ENCODE assay signal across 2 cellular contexts in the genomic region with DNA sequence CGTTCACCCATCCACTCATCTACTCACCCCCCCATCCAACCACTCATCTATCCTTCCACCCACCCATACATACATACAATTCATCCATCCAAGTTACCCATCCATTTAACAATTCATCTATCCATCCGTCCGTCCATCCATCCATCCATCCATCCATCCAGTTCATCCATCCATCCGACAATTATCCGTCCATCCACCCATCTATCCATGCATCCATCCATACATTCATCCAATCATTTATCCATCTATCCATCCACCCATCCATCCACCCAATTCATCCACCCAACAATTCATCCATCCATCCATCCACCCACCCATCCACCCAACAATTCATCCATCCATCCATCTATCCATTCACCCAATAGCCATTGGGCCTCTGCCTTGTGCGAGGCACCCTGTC.
A peak's percentile ranks its signal among the peaks of the same experiment; 100 is the strongest.
TF ChIP-seq lines count a peak whose summit lies in the region.

No MANE protein-coding gene starts in this region.

TF ChIP-seq in HEK293, 187 proteins besides CTCF, POLR2A, EP300 and RAD21 (continued from another document):
- TF ChIP-seq, protein P1, sequence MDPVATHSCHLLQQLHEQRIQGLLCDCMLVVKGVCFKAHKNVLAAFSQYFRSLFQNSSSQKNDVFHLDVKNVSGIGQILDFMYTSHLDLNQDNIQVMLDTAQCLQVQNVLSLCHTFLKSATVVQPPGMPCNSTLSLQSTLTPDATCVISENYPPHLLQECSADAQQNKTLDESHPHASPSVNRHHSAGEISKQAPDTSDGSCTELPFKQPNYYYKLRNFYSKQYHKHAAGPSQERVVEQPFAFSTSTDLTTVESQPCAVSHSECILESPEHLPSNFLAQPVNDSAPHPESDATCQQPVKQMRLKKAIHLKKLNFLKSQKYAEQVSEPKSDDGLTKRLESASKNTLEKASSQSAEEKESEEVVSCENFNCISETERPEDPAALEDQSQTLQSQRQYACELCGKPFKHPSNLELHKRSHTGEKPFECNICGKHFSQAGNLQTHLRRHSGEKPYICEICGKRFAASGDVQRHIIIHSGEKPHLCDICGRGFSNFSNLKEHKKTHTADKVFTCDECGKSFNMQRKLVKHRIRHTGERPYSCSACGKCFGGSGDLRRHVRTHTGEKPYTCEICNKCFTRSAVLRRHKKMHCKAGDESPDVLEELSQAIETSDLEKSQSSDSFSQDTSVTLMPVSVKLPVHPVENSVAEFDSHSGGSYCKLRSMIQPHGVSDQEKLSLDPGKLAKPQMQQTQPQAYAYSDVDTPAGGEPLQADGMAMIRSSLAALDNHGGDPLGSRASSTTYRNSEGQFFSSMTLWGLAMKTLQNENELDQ (tag by site-specific recombination; IDR thresholded peaks at IDR 0.05; ENCODE audit: low read depth) = no peak
- peak; percentile 95 for TF ChIP-seq ZNF366 (tag by site-specific recombination; conservative IDR thresholded peaks at IDR 0.05)
- TF ChIP-seq ZBTB17 (tag by site-specific recombination; IDR thresholded peaks at IDR 0.05) = peak; percentile 41; the same call in 1 of the 2 replicates

TF ChIP-seq in K562, 482 proteins besides CTCF, POLR2A, EP300 and RAD21 (continued from another document):
- no peak for TF ChIP-seq GTF3C2 (IDR thresholded peaks at IDR 0.05; ENCODE audit: borderline replicate concordance, extremely low read depth, insufficient read length)
- TF ChIP-seq CXXC5 (CRISPR knock-in tag; IDR thresholded peaks at IDR 0.05) = no peak
- TF ChIP-seq RAD51 (IDR thresholded peaks at IDR 0.05; ENCODE audit: borderline replicate concordance, low read depth) = no peak
- no peak for TF ChIP-seq ZNF274 (IDR thresholded peaks at IDR 0.05; ENCODE audit: borderline replicate concordance, low read depth, low read length)
- TF ChIP-seq GATAD2A (IDR thresholded peaks at IDR 0.05) = no peak
- TF ChIP-seq GTF2B (IDR thresholded peaks at IDR 0.05; ENCODE audit: extremely low read depth, insufficient read length) = no peak
- no peak for TF ChIP-seq SMAD4 (CRISPR knock-in tag; conservative IDR thresholded peaks at IDR 0.05)
- no peak for TF ChIP-seq ZNF561 (CRISPR knock-in tag; conservative IDR thresholded peaks at IDR 0.05)
- TF ChIP-seq CBFA2T2 (conservative IDR thresholded peaks at IDR 0.05) = no peak
